In genomic region chr17:35537569-35538209, GRCh38 we compare ENCODE assay signal across 8 cellular contexts. TPM values are rescaled to one million over a fixed set of nuclear protein-coding genes. Genes with fewer than 3 reads are reported as not detected.
A peak's percentile ranks its signal among the peaks of the same experiment; 100 is the strongest.
DNase-seq lines count a peak whose midpoint lies in the region; ATAC-seq and TF ChIP-seq lines count a peak whose summit lies in the region.

Gene SLFN12L, minus strand, starts transcription at chr17:35537678. Its CDS starts 15,314 bp downstream, at chr17:35522364.

- 30% methylated on average over 2 of the region's 2 CpGs for WGBS in right cardiac atrium
- 43 to 61% methylated on average over 2 of the region's 2 CpGs for WGBS in upper lobe of left lung, 2 donors

- POLR2A ChIA-PET in activated CD4-positive, alpha-beta memory T cell treated with anti-CD3 and anti-CD28 coated beads for 36 hours (lab: Charles Lee): interaction anchor here (0.7 to 3.9 kb wide), 13 partner anchors 10 to 531 kb away, joined by 3 to 33 read pairs (median 4); partner anchors contain the start of genes PEX12, SLFN11, SLFN5 and TAF15

- TF ChIP-seq CTCF in upper lobe of left lung (IDR thresholded peaks at IDR 0.05): no peak

- CTCF ChIA-PET in activated CD4-positive, alpha-beta memory T cell treated with anti-CD3 and anti-CD28 coated beads for 36 hours (lab: Charles Lee): interaction anchor here (0.6 to 9.2 kb wide), 7 partner anchors 50 to 493 kb away, joined by 3 to 177 read pairs (median 9); partner anchors contain the start of gene SLFN5

- peak within 1 kb of the TSS; percentile 62 for H3K27ac ChIP-seq in right cardiac atrium (ENCODE audit: low read length)
- peak within 1 kb of the TSS; percentile 37 to 72 (median 52) for H3K27ac ChIP-seq in upper lobe of left lung

- H3K36me3 ChIP-seq in upper lobe of left lung: no peaks in the 10 kb centered on the region

- peak within 1 kb of the TSS; percentile 97 for H3K27ac Mint-ChIP-seq in activated CD4-positive, alpha-beta memory T cell treated with anti-CD3 and anti-CD28 coated beads for 36 hours

- H3K9me3 ChIP-seq in right cardiac atrium (ENCODE audit: control insufficient read depth, low read length) (no peaks in the 10 kb centered on the region), upper lobe of left lung (no peaks in the 10 kb centered on the region)

- ATAC-seq in right cardiac atrium (peak; percentile 37 to 44), upper lobe of left lung (ENCODE audit: low FRiP score in 2 of 2) (peak in 1 of 2 donors; percentile 46), HG03469 (IDR thresholded peaks at IDR 0.05; ENCODE audit: unreplicated experiment) (no peak), GM21723 (IDR thresholded peaks at IDR 0.05; ENCODE audit: unreplicated experiment) (no peak)

- TF ChIP-seq EP300 in upper lobe of left lung (IDR thresholded peaks at IDR 0.05): no peak

- H3K4me3 ChIP-seq in right cardiac atrium (ENCODE audit: low read length) (no peak within 1 kb of the TSS), upper lobe of left lung (peak within 1 kb of the TSS in 3 of 4 donors; percentile 10 to 31 (median 21))

- H3K4me3 Mint-ChIP-seq in activated CD4-positive, alpha-beta memory T cell treated with anti-CD3 and anti-CD28 coated beads for 36 hours: peak within 1 kb of the TSS; percentile 75

- H3K27me3 ChIP-seq in right cardiac atrium (ENCODE audit: control insufficient read depth, insufficient read depth): no peaks in the 10 kb centered on the region
- no peaks in the 10 kb centered on the region for H3K27me3 ChIP-seq in upper lobe of left lung

- H3K4me1 ChIP-seq in right cardiac atrium (ENCODE audit: control insufficient read depth, insufficient read depth, low read length) (peaks cover 1% of the 10 kb centered on the region), upper lobe of left lung (peaks cover 17 to 56% (median 36%) of the 10 kb centered on the region in 4 donors)

- H3K36me3 Mint-ChIP-seq in activated CD4-positive, alpha-beta memory T cell treated with anti-CD3 and anti-CD28 coated beads for 36 hours: peaks cover 30% of the 10 kb centered on the region

- peaks cover 40% of the 10 kb centered on the region for H3K4me1 Mint-ChIP-seq in activated CD4-positive, alpha-beta memory T cell treated with anti-CD3 and anti-CD28 coated beads for 36 hours (ENCODE audit: low read depth)

- no peaks in the 10 kb centered on the region for H3K9me3 Mint-ChIP-seq in activated CD4-positive, alpha-beta memory T cell treated with anti-CD3 and anti-CD28 coated beads for 36 hours

- no peaks in the 10 kb centered on the region for H3K27me3 Mint-ChIP-seq in activated CD4-positive, alpha-beta memory T cell treated with anti-CD3 and anti-CD28 coated beads for 36 hours

- DNase-seq in activated gamma-delta T cell treated with Interleukin-2 at 50 U/mL for 16 hours: peak; percentile 23
- no peak for DNase-seq in activated gamma-delta T cell (lab: John Stamatoyannopoulos, UW)
- DNase-seq in activated CD4-positive, alpha-beta memory T cell treated with anti-CD3 and anti-CD28 coated beads for 36 hours: peak; percentile 51
- DNase-seq in right cardiac atrium: no peak
- no peak for DNase-seq in upper lobe of left lung
- no peak for DNase-seq in iPS-NIHi11 (ENCODE audit: low spot score)

- no peak for TF ChIP-seq POLR2A in upper lobe of left lung (IDR thresholded peaks at IDR 0.05)

- intact Hi-C loops in activated CD4-positive, alpha-beta memory T cell treated with anti-CD3 and anti-CD28 coated beads for 36 hours (cut with micrococcal nuclease): loop anchor here (1.0 to 5.0 kb wide), 6 partner anchors 51 to 555 kb away; partner anchors contain the start of genes LIG3, SLFN11 and SLFN12
- intact Hi-C loops in right cardiac atrium (cut with DNase I): loop anchor here (2.0 to 10.0 kb wide), 4 partner anchors 225 to 1123 kb away; no protein-coding TSS in a partner anchor

RNA-seq across cellular contexts. Expression of gene SLFN12L, which starts in this region (rescaled TPM):
- 10 to 100 TPM; 34.5 to 39.0 TPM for total RNA-seq in activated CD4-positive, alpha-beta memory T cell treated with anti-CD3 and anti-CD28 coated beads for 36 hours
- total RNA-seq in right cardiac atrium (1 to 10 TPM in 1 of 4 donors, under 1 TPM in 3; 0.23 to 1.0 (median 0.55) TPM), upper lobe of left lung (10 to 100 TPM in 2 of 6 donors, 1 to 10 TPM in 4; 2.5 to 26.2 (median 5.9) TPM)
- 0.36 TPM for polyA plus RNA-seq in right cardiac atrium

Comparison
In these comparisons a context has a peak if more than half of its experiments do, and no peak if none do; other contexts are left out.
1. DNase-seq: peak in activated gamma-delta T cell treated with Interleukin-2 at 50 U/mL for 16 hours (single experiment) and activated CD4-positive, alpha-beta memory T cell treated with anti-CD3 and anti-CD28 coated beads for 36 hours (single experiment); none in activated gamma-delta T cell (single experiment), right cardiac atrium (0 of 3), upper lobe of left lung (0 of 2) and iPS-NIHi11 (single experiment).
2. ATAC-seq: peak in right cardiac atrium (2 of 2); none in HG03469 (single experiment) and GM21723 (single experiment).